8 cellular contexts compared by ENCODE assay signal in genomic region chr22:22207845-22208564, GRCh38. TPM values are rescaled to one million over a fixed set of nuclear protein-coding genes. Genes with fewer than 3 reads are reported as not detected.
A peak's percentile ranks its signal among the peaks of the same experiment; 100 is the strongest.
DNase-seq lines count a peak whose midpoint lies in the region; ATAC-seq, FAIRE-seq and TF ChIP-seq lines count a peak whose summit lies in the region.

No MANE protein-coding gene starts in this region.

- H3K4me3 ChIP-seq in OCI-LY3 (ENCODE audit: low read length): peak overlapping the region; percentile 26; the same call in 1 of the 2 replicates
- no peak overlapping the region for H3K4me3 ChIP-seq in fibroblast of pulmonary artery (replicated peaks; ENCODE audit: low read depth, low read length)
- no peak overlapping the region for H3K4me3 ChIP-seq in parathyroid adenoma (ENCODE audit: low read depth, low read length)
- H3K4me3 ChIP-seq in upper lobe of right lung: no peak overlapping the region

- H2AFZ ChIP-seq in OCI-LY3 (ENCODE audit: low read depth, low read length) (peak overlapping the region; percentile 70; the same call in 1 of the 2 replicates), parathyroid adenoma (no peak overlapping the region)

- DNase-seq in D721Med (ENCODE audit: insufficient read length, low spot score): no peak
- peak; percentile 86 for DNase-seq in GM20000 (ENCODE audit: low spot score)
- peak; percentile 58 for DNase-seq in HPDE6-E6E7 (ENCODE audit: extremely low spot score)
- DNase-seq in activated T-cell treated with anti-CD3 and anti-CD28 coated beads for 24 hours (ENCODE audit: low read depth): peak; percentile 71
- peak; percentile 77 for DNase-seq in fibroblast of pulmonary artery (ENCODE audit: low read depth)
- DNase-seq in upper lobe of right lung: peak; percentile 86

- H3K79me2 ChIP-seq in OCI-LY3 (ENCODE audit: low read length): no peaks in the 10 kb centered on the region
- no peaks in the 10 kb centered on the region for H3K79me2 ChIP-seq in parathyroid adenoma

- no peaks in the 10 kb centered on the region for H4K20me1 ChIP-seq in OCI-LY3 (ENCODE audit: insufficient read depth, low read length)

- peak; percentile 94 for ATAC-seq in upper lobe of right lung

- H3K27ac ChIP-seq in OCI-LY3 (ENCODE audit: low read length) (no peak overlapping the region), parathyroid adenoma (no peak overlapping the region), upper lobe of right lung (no peak overlapping the region)

- FAIRE-seq in D721Med (lab: Jason Lieb, UNC): no peak

- intact Hi-C loops in upper lobe of right lung (cut with DNase I): no loop called here

- TF ChIP-seq CTCF in D721Med (IDR thresholded peaks at IDR 0.05; ENCODE audit: insufficient read depth, missing control alignments) (peak; percentile 57), GM20000 (IDR thresholded peaks at IDR 0.05; ENCODE audit: extremely low read depth, missing control alignments) (peak; percentile 87), OCI-LY3 (IDR thresholded peaks at IDR 0.05; ENCODE audit: low read depth, low read length) (peak; percentile 95), fibroblast of pulmonary artery (IDR thresholded peaks at IDR 0.05; ENCODE audit: low read length, missing control alignments) (peak; percentile 75), parathyroid adenoma (IDR thresholded peaks at IDR 0.05) (peak; percentile 59), upper lobe of right lung (IDR thresholded peaks at IDR 0.05) (peak; percentile 60)

- H3K4me1 ChIP-seq in OCI-LY3 (ENCODE audit: low read length) (peaks cover 38% of the 10 kb centered on the region), parathyroid adenoma (peaks cover 6% of the 10 kb centered on the region), upper lobe of right lung (no peaks in the 10 kb centered on the region)

- H3K36me3 ChIP-seq in OCI-LY3 (replicated peaks; ENCODE audit: low read depth, low read length) (no peaks in the 10 kb centered on the region), parathyroid adenoma (ENCODE audit: control insufficient read depth, insufficient read depth, low read length) (no peaks in the 10 kb centered on the region), upper lobe of right lung (no peaks in the 10 kb centered on the region)

- H3K9ac ChIP-seq in OCI-LY3 (ENCODE audit: low read length) (0 out of 2 replicates have a peak overlapping the region, but pooled peaks have one; percentile 12), parathyroid adenoma (no peak overlapping the region)

- H3K9me3 ChIP-seq in OCI-LY3 (ENCODE audit: insufficient read depth, low read length) (no peaks in the 10 kb centered on the region), parathyroid adenoma (ENCODE audit: control insufficient read depth, low read length) (no peaks in the 10 kb centered on the region), upper lobe of right lung (no peaks in the 10 kb centered on the region)

- H3K27me3 ChIP-seq in OCI-LY3 (ENCODE audit: low read depth, low read length) (no peaks in the 10 kb centered on the region; the same call in 1 of the 2 replicates), parathyroid adenoma (ENCODE audit: control insufficient read depth, insufficient read depth, low read length) (no peaks in the 10 kb centered on the region), upper lobe of right lung (peaks cover 13% of the 10 kb centered on the region)

- peak overlapping the region; percentile 74 for H3K4me2 ChIP-seq in OCI-LY3 (ENCODE audit: low read length)
- H3K4me2 ChIP-seq in parathyroid adenoma (ENCODE audit: low read length): no peak overlapping the region

RNA-seq across cellular contexts. Expression of gene VPREB1, which starts 36.6 kb away (rescaled TPM):
- not detected for total RNA-seq in upper lobe of right lung
